In the genomic region with DNA sequence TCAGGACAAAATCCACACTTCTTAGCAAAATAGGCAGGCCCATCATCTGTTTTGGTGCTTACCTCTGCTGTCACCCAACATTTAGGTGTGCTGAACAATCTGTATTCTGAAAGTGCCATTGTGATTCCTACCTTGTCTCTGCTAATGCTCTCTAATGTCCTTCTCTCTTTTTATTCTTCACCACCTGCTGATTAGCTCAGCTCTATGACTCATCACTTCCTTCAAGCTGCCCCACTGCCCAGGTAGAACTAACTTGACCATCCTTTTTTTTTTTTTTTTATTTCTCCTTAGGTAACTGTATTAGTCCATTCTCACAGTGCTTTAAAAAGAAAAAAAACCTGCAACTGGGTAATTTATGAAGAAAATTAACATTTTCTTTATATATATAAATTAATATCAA, we compare ENCODE assay signal across 26 cellular contexts.
"Had no signal": no experiment of that assay in that cellular context is flagged by ENCODE, and none has a peak within 500 bp of the region (broad histone marks: within the 10 kb centered on the region; RNA-seq: fewer than 3 reads in every experiment).

No MANE protein-coding gene starts in this region.

- H3K27me3 ChIP-seq: brain microvascular endothelial cell, colonic mucosa, neural progenitor cell, tibial nerve, uterus had no signal

- H3K36me3 ChIP-seq: brain microvascular endothelial cell, colonic mucosa, neural progenitor cell, prostate gland, tibial nerve, uterus had no signal

- H3K27me3 Mint-ChIP-seq: activated T-cell treated with anti-CD3 and anti-CD28 coated beads, Interleukin-2, amount 50 U/mL, for 24 hours; central memory CD8-positive, alpha-beta T cell; stimulated activated naive CD8-positive, alpha-beta T cell treated with anti-CD3 and anti-CD28 coated beads, Interleukin-15, Interleukin-2, amounts not matched to agents 100 ng/mL and 50 ng/mL, for 24 hours had no signal

- H3K9me3 Mint-ChIP-seq: activated CD8-positive, alpha-beta T cell treated with anti-CD3 and anti-CD28 coated beads for 36 hours; activated T-cell treated with anti-CD3 and anti-CD28 coated beads, Interleukin-2, amount 50 U/mL, for 24 hours; endodermal cell; memory B cell; neural progenitor cell; stimulated activated naive CD8-positive, alpha-beta T cell treated with anti-CD3 and anti-CD28 coated beads, Interleukin-15, Interleukin-2, amounts not matched to agents 100 ng/mL and 50 ng/mL, for 24 hours had no signal

- H3K4me1 ChIP-seq: colonic mucosa, prostate gland, uterus had no signal

- H3K4me3 ChIP-seq: colonic mucosa, mucosa of descending colon, neural progenitor cell, prostate gland, skin epidermis, tibial nerve, uterus had no signal

- H2AFZ ChIP-seq: neural progenitor cell had no signal

- H3K27ac ChIP-seq: brain microvascular endothelial cell, colonic mucosa, epithelial cell of prostate, neural progenitor cell, prostate gland, skin epidermis, tibial nerve, uterus had no signal

- H3K27ac Mint-ChIP-seq: activated CD4-positive, alpha-beta T cell treated with anti-CD3 and anti-CD28 coated beads, Interleukin-2, amount 10 ng/mL, durations not matched to agents 24 days and 14 days; activated CD8-positive, alpha-beta T cell treated with anti-CD3 and anti-CD28 coated beads for 36 hours; activated T-cell treated with anti-CD3 and anti-CD28 coated beads, Interleukin-2, amount 50 U/mL, for 24 hours; endodermal cell; immature natural killer cell; memory B cell; neural progenitor cell; stimulated activated naive CD8-positive, alpha-beta T cell treated with anti-CD3 and anti-CD28 coated beads, Interleukin-15, Interleukin-2, amounts not matched to agents 100 ng/mL and 50 ng/mL, for 24 hours had no signal

- H3K36me3 Mint-ChIP-seq: immature natural killer cell, memory B cell, naive B cell, neural progenitor cell had no signal

- H3K9ac ChIP-seq: neural progenitor cell had no signal

- DNase-seq: activated CD4-positive, alpha-beta T cell treated with anti-CD3 and anti-CD28 coated beads, Interleukin-2, amount 10 ng/mL, durations not matched to agents 24 days and 14 days; activated CD8-positive, alpha-beta T cell treated with anti-CD3 and anti-CD28 coated beads for 36 hours; activated naive CD4-positive, alpha-beta T cell treated with anti-CD3 and anti-CD28 coated beads, Interleukin-2, amount 50 U/mL, for 16 hours; activated T-cell treated with anti-CD3 and anti-CD28 coated beads, Interleukin-2, amount 50 U/mL, for 24 hours; aorta; brain microvascular endothelial cell; colonic mucosa; endodermal cell; foreskin melanocyte; immature natural killer cell; kidney glomerular epithelial cell; left ventricle myocardium superior; mucosa of descending colon; naive B cell; right cardiac atrium; stimulated activated CD4-positive, alpha-beta T cell treated with anti-CD3 and anti-CD28 coated beads, Interleukin-15, amount 100 ng/mL, for 24 hours; stimulated activated CD4-positive, alpha-beta T cell treated with anti-CD3 and anti-CD28 coated beads, Interleukin-2, amount 100 ng/mL, for 48 hours; uterus had no signal

- H3K4me1 Mint-ChIP-seq: central memory CD8-positive, alpha-beta T cell had no signal

- H3K9me3 ChIP-seq: colonic mucosa, mucosa of descending colon, prostate gland, tibial nerve, uterus had no signal

- H3K4me2 ChIP-seq: neural progenitor cell had no signal

- ATAC-seq: activated CD8-positive, alpha-beta T cell treated with anti-CD3 and anti-CD28 coated beads for 36 hours; left ventricle myocardium superior; mucosa of descending colon; right cardiac atrium had no signal

- H3K4me3 Mint-ChIP-seq: activated CD4-positive, alpha-beta T cell treated with anti-CD3 and anti-CD28 coated beads, Interleukin-2, amount 10 ng/mL, durations not matched to agents 24 days and 14 days; activated CD8-positive, alpha-beta T cell treated with anti-CD3 and anti-CD28 coated beads for 36 hours; activated T-cell treated with anti-CD3 and anti-CD28 coated beads, Interleukin-2, amount 50 U/mL, for 24 hours; central memory CD8-positive, alpha-beta T cell; endodermal cell; immature natural killer cell; memory B cell; naive B cell; neural progenitor cell; stimulated activated naive CD8-positive, alpha-beta T cell treated with anti-CD3 and anti-CD28 coated beads, Interleukin-15, Interleukin-2, amounts not matched to agents 100 ng/mL and 50 ng/mL, for 24 hours had no signal
